ENCODE assay signal across 18 cellular contexts in the genomic region with DNA sequence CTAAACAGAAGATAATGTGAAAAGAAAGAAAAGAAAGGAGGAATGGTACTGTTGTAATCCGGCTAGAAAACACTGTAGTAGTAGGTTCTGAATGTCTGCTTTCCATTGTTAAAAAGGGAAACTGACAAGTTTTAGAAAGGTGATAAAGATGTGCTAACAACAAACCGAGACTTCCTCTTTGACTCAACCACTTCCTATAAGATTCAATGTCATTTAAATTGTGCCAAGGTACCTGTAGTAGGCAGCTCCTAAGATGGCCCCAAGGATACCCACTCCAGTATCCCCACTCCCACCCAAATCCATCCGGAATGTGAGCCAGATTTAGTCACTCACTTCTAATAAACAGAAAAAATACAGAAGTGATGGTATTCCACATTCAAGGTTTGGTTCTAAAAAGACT. TPM values are rescaled to one million over a fixed set of nuclear protein-coding genes. Genes with fewer than 3 reads are reported as not detected.
DNase-seq lines count a peak whose midpoint lies in the region; ATAC-seq lines count a peak whose summit lies in the region.
"Had no signal": no experiment of that assay in that cellular context is flagged by ENCODE, and none has a peak within 500 bp of the region (broad histone marks: within the 10 kb centered on the region; RNA-seq: fewer than 3 reads in every experiment).

No MANE protein-coding gene starts in this region.

- H3K4me3 Mint-ChIP-seq in activated T-cell treated with anti-CD3 and anti-CD28 coated beads, Interleukin-2, amount 50 U/mL, for 72 hours, result peak overlapping the region in 1 of 2 donors; percentile 74
- H3K4me3 Mint-ChIP-seq in activated T-helper 1 cell treated with anti-CD3 and anti-CD28 coated beads, Interleukin-12 subunit alpha, Interleukin-12 subunit beta, Interleukin-2, Interleukin-4 antibody, amounts not matched to agents 30 ng/mL and 10 ng/mL and 1 ng/mL, durations not matched to agents 14 hours and 24 hours and 36 hours, result no peak overlapping the region
- no peak overlapping the region for H3K4me3 Mint-ChIP-seq in stimulated activated effector memory CD8-positive, alpha-beta T cell treated with anti-CD3 and anti-CD28 coated beads, Interleukin-12 subunit alpha, Interleukin-12 subunit beta, amount 100 ng/mL, for 72 hours
- H3K4me3 Mint-ChIP-seq: endodermal cell had no signal

- H4K20me1 ChIP-seq in Karpas-422 (ENCODE audit: insufficient read depth, low read depth, low read length), result peaks cover 2% of the 10 kb centered on the region; the same call in 1 of the 2 replicates

- no peaks in the 10 kb centered on the region for H3K79me2 ChIP-seq in Karpas-422 (ENCODE audit: low read length)

- peaks cover 0 to 2% of the 10 kb centered on the region in 2 donors for H3K36me3 Mint-ChIP-seq in activated T-cell treated with anti-CD3 and anti-CD28 coated beads, Interleukin-2, amount 50 U/mL, for 72 hours (ENCODE audit: insufficient read depth in 2 of 2)
- peaks cover 42% of the 10 kb centered on the region for H3K36me3 Mint-ChIP-seq in activated T-helper 1 cell treated with anti-CD3 and anti-CD28 coated beads, Interleukin-12 subunit alpha, Interleukin-12 subunit beta, Interleukin-2, Interleukin-4 antibody, amounts not matched to agents 30 ng/mL and 10 ng/mL and 1 ng/mL, durations not matched to agents 14 hours and 24 hours and 36 hours (ENCODE audit: low read depth)
- no peaks in the 10 kb centered on the region for H3K36me3 Mint-ChIP-seq in stimulated activated effector memory CD8-positive, alpha-beta T cell treated with anti-CD3 and anti-CD28 coated beads, Interleukin-12 subunit alpha, Interleukin-12 subunit beta, amount 100 ng/mL, for 72 hours

- peaks cover 1 to 2% of the 10 kb centered on the region in 2 donors for H3K9me3 Mint-ChIP-seq in activated T-cell treated with anti-CD3 and anti-CD28 coated beads, Interleukin-2, amount 50 U/mL, for 72 hours
- H3K9me3 Mint-ChIP-seq in activated T-helper 1 cell treated with anti-CD3 and anti-CD28 coated beads, Interleukin-12 subunit alpha, Interleukin-12 subunit beta, Interleukin-2, Interleukin-4 antibody, amounts not matched to agents 30 ng/mL and 10 ng/mL and 1 ng/mL, durations not matched to agents 14 hours and 24 hours and 36 hours, result no peaks in the 10 kb centered on the region
- no peaks in the 10 kb centered on the region for H3K9me3 Mint-ChIP-seq in stimulated activated effector memory CD8-positive, alpha-beta T cell treated with anti-CD3 and anti-CD28 coated beads, Interleukin-12 subunit alpha, Interleukin-12 subunit beta, amount 100 ng/mL, for 72 hours

- no peaks in the 10 kb centered on the region for H3K36me3 ChIP-seq in Karpas-422 (ENCODE audit: insufficient read depth, low read length)
- H3K36me3 ChIP-seq: left lung, stomach, vagina had no signal

- peaks cover 20% of the 10 kb centered on the region for H3K4me1 Mint-ChIP-seq in activated T-cell treated with anti-CD3 and anti-CD28 coated beads, Interleukin-2, amount 50 U/mL, for 72 hours (ENCODE audit: low read depth)
- H3K4me1 Mint-ChIP-seq in activated T-helper 1 cell treated with anti-CD3 and anti-CD28 coated beads, Interleukin-12 subunit alpha, Interleukin-12 subunit beta, Interleukin-2, Interleukin-4 antibody, amounts not matched to agents 30 ng/mL and 10 ng/mL and 1 ng/mL, durations not matched to agents 14 hours and 24 hours and 36 hours (ENCODE audit: low read depth), result peaks cover 34% of the 10 kb centered on the region
- H3K4me1 Mint-ChIP-seq in stimulated activated effector memory CD8-positive, alpha-beta T cell treated with anti-CD3 and anti-CD28 coated beads, Interleukin-12 subunit alpha, Interleukin-12 subunit beta, amount 100 ng/mL, for 72 hours, result peaks cover 50% of the 10 kb centered on the region

- no peaks in the 10 kb centered on the region for H3K9me3 ChIP-seq in Karpas-422 (ENCODE audit: low read length)
- H3K9me3 ChIP-seq: left lung, psoas muscle, vagina had no signal

- no peak overlapping the region for H2AFZ ChIP-seq in Karpas-422 (ENCODE audit: low read length)

- peak overlapping the region; percentile 12 for H3K4me2 ChIP-seq in Karpas-422 (ENCODE audit: low read depth, low read length, poor library complexity, severe bottlenecking)

- DNase-seq in activated T-cell treated with anti-CD3 and anti-CD28 coated beads, Interleukin-2, amount 50 U/mL, for 72 hours, result no peak
- DNase-seq in activated T-cell treated with anti-CD3 and anti-CD28 coated beads for 4 hours, result no peak
- no peak for DNase-seq in Karpas-422
- DNase-seq in activated T-helper 1 cell treated with anti-CD3 and anti-CD28 coated beads, Interleukin-12 subunit alpha, Interleukin-12 subunit beta, Interleukin-2, Interleukin-4 antibody, amounts not matched to agents 30 ng/mL and 10 ng/mL and 1 ng/mL, durations not matched to agents 14 hours and 24 hours and 36 hours (ENCODE audit: low spot score), result no peak
- no peak for DNase-seq in stimulated activated effector memory CD8-positive, alpha-beta T cell treated with anti-CD3 and anti-CD28 coated beads, Interleukin-12 subunit alpha, Interleukin-12 subunit beta, amount 100 ng/mL, for 72 hours (ENCODE audit: low spot score in 2 of 2)
- no peak for DNase-seq in NCI-H774 (lab: John Stamatoyannopoulos, UW)
- DNase-seq in caudate nucleus (lab: John Stamatoyannopoulos, UW), result no peak
- DNase-seq: amniotic stem cell, cerebellar nuclear complex, endodermal cell, KG1, left lung, psoas muscle, SHP77 treated with DMSO at 0.1 percent for 48 hours, spleen, stomach had no signal

- H3K27ac Mint-ChIP-seq in activated T-cell treated with anti-CD3 and anti-CD28 coated beads, Interleukin-2, amount 50 U/mL, for 72 hours, result peak overlapping the region; percentile 52
- peak overlapping the region; percentile 62 for H3K27ac Mint-ChIP-seq in activated T-helper 1 cell treated with anti-CD3 and anti-CD28 coated beads, Interleukin-12 subunit alpha, Interleukin-12 subunit beta, Interleukin-2, Interleukin-4 antibody, amounts not matched to agents 30 ng/mL and 10 ng/mL and 1 ng/mL, durations not matched to agents 14 hours and 24 hours and 36 hours
- H3K27ac Mint-ChIP-seq in stimulated activated effector memory CD8-positive, alpha-beta T cell treated with anti-CD3 and anti-CD28 coated beads, Interleukin-12 subunit alpha, Interleukin-12 subunit beta, amount 100 ng/mL, for 72 hours, result no peak overlapping the region
- H3K27ac Mint-ChIP-seq: endodermal cell had no signal

- no peaks in the 10 kb centered on the region for H3K27me3 Mint-ChIP-seq in activated T-cell treated with anti-CD3 and anti-CD28 coated beads, Interleukin-2, amount 50 U/mL, for 72 hours (ENCODE audit: low read depth)
- H3K27me3 Mint-ChIP-seq in activated T-helper 1 cell treated with anti-CD3 and anti-CD28 coated beads, Interleukin-12 subunit alpha, Interleukin-12 subunit beta, Interleukin-2, Interleukin-4 antibody, amounts not matched to agents 30 ng/mL and 10 ng/mL and 1 ng/mL, durations not matched to agents 14 hours and 24 hours and 36 hours (ENCODE audit: insufficient read depth), result no peaks in the 10 kb centered on the region

- intact Hi-C loops in activated T-helper 1 cell treated with anti-CD3 and anti-CD28 coated beads, Interleukin-12 subunit alpha, Interleukin-12 subunit beta, Interleukin-2, Interleukin-4 antibody, amounts not matched to agents 30 ng/mL and 10 ng/mL and 1 ng/mL, durations not matched to agents 14 hours and 24 hours and 36 hours (cut with micrococcal nuclease), result loop anchor here (2.0 kb wide), 1 partner anchor 23 kb away; no protein-coding TSS in a partner anchor

- no peak overlapping the region for H3K9ac ChIP-seq in Karpas-422 (ENCODE audit: low read length)

- H3K27ac ChIP-seq in Karpas-422 (ENCODE audit: low read length), result no peak overlapping the region
- no peak overlapping the region for H3K27ac ChIP-seq in caudate nucleus (ENCODE audit: low read depth, low read length)
- H3K27ac ChIP-seq: left lung, psoas muscle, stomach, vagina had no signal

- no peaks in the 10 kb centered on the region for H3K9me2 ChIP-seq in Karpas-422 (replicated peaks; ENCODE audit: insufficient read depth, low read length)

- H3K4me1 ChIP-seq in Karpas-422 (ENCODE audit: low read length), result peaks cover 33% of the 10 kb centered on the region

- no peaks in the 10 kb centered on the region for H3K27me3 ChIP-seq in Karpas-422 (ENCODE audit: low read length)
- H3K27me3 ChIP-seq: left lung, spleen, stomach, vagina had no signal

- peak; percentile 40 to 69 for ATAC-seq in activated T-cell treated with anti-CD3 and anti-CD28 coated beads, Interleukin-2, amount 50 U/mL, for 72 hours (replicated peaks in 1 of 2)
- peak; percentile 60 for ATAC-seq in stimulated activated effector memory CD8-positive, alpha-beta T cell treated with anti-CD3 and anti-CD28 coated beads, Interleukin-12 subunit alpha, Interleukin-12 subunit beta, amount 100 ng/mL, for 72 hours
- no peak for ATAC-seq in GM18909 (IDR thresholded peaks at IDR 0.05; ENCODE audit: poor library complexity, unreplicated experiment)
- ATAC-seq: left lung, psoas muscle had no signal

- no peak overlapping the region for H3K4me3 ChIP-seq in Karpas-422 (ENCODE audit: low read length)
- H3K4me3 ChIP-seq: left lung, psoas muscle, stomach, vagina had no signal

RNA-seq across cellular contexts. Expression of a gene that starts 31.2 kb away (rescaled TPM):
- total RNA-seq in activated T-cell treated with anti-CD3 and anti-CD28 coated beads, Interleukin-2, amount 50 U/mL, for 72 hours, result 10 to 100 TPM; 17.1 to 17.9 TPM
- total RNA-seq in Karpas-422 (2014; rRNA removed; shearing (Covaris generic); ENCODE audit: low replicate concordance), result 11.8 and 12.2 TPM in 2 replicates
- total RNA-seq in activated T-helper 1 cell treated with anti-CD3 and anti-CD28 coated beads, Interleukin-12 subunit alpha, Interleukin-12 subunit beta, Interleukin-2, Interleukin-4 antibody, amounts not matched to agents 30 ng/mL and 10 ng/mL and 1 ng/mL, durations not matched to agents 14 hours and 24 hours and 36 hours, result 16.4 and 20.1 TPM in 2 replicates
